ENCODE assay signal across 8 cellular contexts in the genomic region with DNA sequence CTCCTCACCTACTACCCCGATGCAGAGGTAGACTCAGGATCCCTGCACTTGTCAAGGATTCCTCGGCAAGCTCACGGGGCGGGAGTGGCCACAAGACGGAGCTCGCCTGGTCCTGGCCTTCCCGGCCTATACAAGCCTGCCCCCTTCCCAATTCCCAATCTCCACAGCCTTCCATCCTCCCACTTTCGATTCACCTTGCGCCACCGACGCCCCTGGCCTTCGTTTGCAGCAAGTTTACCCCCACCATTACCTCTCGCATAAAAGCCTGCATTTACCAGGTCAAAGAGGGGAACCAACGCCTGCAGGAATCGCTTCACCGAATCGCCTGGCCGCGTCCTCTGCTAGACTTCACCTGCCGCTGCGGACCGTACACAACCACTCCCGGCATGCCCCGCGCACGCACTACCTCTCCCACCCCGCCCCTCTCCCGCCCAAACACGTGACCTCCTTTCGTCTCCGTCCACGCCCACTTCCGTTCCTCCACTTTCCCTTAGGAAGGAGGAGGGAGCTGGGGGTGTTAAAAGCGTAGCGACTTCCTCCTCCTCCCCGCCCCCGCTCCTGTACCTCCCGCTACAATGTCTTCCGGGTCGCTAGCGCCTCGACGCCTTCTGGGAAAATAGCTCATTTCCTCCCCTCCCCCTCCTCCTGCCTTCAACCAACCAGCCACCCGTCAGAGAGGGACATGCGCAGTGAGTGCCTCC. TPM values are rescaled to one million over a fixed set of nuclear protein-coding genes. Genes with fewer than 3 reads are reported as not detected.
DNase-seq lines count a peak whose midpoint lies in the region; ATAC-seq and TF ChIP-seq lines count a peak whose summit lies in the region.

A gene (minus strand): TSS at position 380 of the 701 bp plus-strand sequence. CDS start 44,779 bp downstream, outside the sequence.

- H3K9me3 ChIP-seq in adrenal gland (replicated peaks in 1 of 3) (no peaks in the 10 kb centered on the region), heart right ventricle (no peaks in the 10 kb centered on the region), upper lobe of left lung (no peaks in the 10 kb centered on the region)

- TF ChIP-seq CTCF in GM13976 (IDR thresholded peaks at IDR 0.05; ENCODE audit: borderline replicate concordance, control extremely low read depth, extremely low read depth, insufficient read depth, missing control alignments), result peak; percentile 27
- peak; percentile 28 to 49 (median 44) for TF ChIP-seq CTCF in adrenal gland (IDR thresholded peaks at IDR 0.05)
- peak in 8 of 9 donors; percentile 13 to 62 (median 36) for TF ChIP-seq CTCF in heart right ventricle (IDR thresholded peaks at IDR 0.05)
- peak in 4 of 6 experiments; percentile 13 to 55 (median 32) for TF ChIP-seq CTCF in upper lobe of left lung (IDR thresholded peaks at IDR 0.05)

- TF ChIP-seq EP300 in upper lobe of left lung (IDR thresholded peaks at IDR 0.05), result peak in 2 of 4 donors; percentile 46 to 88

- TF ChIP-seq POLR2A in adrenal gland (IDR thresholded peaks at IDR 0.05) (peak; percentile 34 to 77), upper lobe of left lung (IDR thresholded peaks at IDR 0.05) (peak in 3 of 4 donors; percentile 48 to 73 (median 60))

- H3K27me3 ChIP-seq in adrenal gland (no peaks in the 10 kb centered on the region), heart right ventricle (no peaks in the 10 kb centered on the region), upper lobe of left lung (no peaks in the 10 kb centered on the region)

- in situ Hi-C loops in GM13976 (cut with MboI; ENCODE audit: low sequenced_read_pairs, unreplicated experiment), result no loop called here

- intact Hi-C loops in adrenal gland (cut with DNase I), result no loop called here
- intact Hi-C loops in heart right ventricle (cut with DNase I), result no loop called here
- intact Hi-C loops in posterior cingulate gyrus (cut with DNase I), result loop anchor here (5.0 to 10.0 kb wide), 3 partner anchors 82 to 854 kb away; a partner anchor contains a TSS

- H3K27ac ChIP-seq in adrenal gland, result peak within 1 kb of the TSS; percentile 88 to 98 (median 95)
- H3K27ac ChIP-seq in heart right ventricle, result peak within 1 kb of the TSS; percentile 14 to 97 (median 94)
- peak within 1 kb of the TSS; percentile 93 to 98 (median 95) for H3K27ac ChIP-seq in upper lobe of left lung

- WGBS in adrenal gland, 4 donors, result 0 to 1% (median 0%) methylated on average over 24 to 45 of the region's 45 CpGs
- 0 to 1% methylated on average over 45 of the region's 45 CpGs for WGBS in heart right ventricle, 2 donors
- WGBS in upper lobe of left lung, 2 donors, result 1% methylated on average over 43 to 45 of the region's 45 CpGs

- H3K36me3 ChIP-seq in adrenal gland (replicated peaks in 1 of 2), result no peaks in the 10 kb centered on the region
- peaks cover 0 to 5% (median 0%) of the 10 kb centered on the region in 9 donors for H3K36me3 ChIP-seq in heart right ventricle
- no peaks in the 10 kb centered on the region for H3K36me3 ChIP-seq in upper lobe of left lung

- H3K4me3 ChIP-seq in adrenal gland (peak within 1 kb of the TSS; percentile 65 to 79 (median 73)), heart right ventricle (peak within 1 kb of the TSS; percentile 70 to 99 (median 84)), upper lobe of left lung (peak within 1 kb of the TSS; percentile 73 to 89 (median 85))

- H3K4me1 ChIP-seq in adrenal gland (replicated peaks in 1 of 2), result peaks cover 15 to 55% of the 10 kb centered on the region in 2 donors
- peaks cover 3 to 59% (median 45%) of the 10 kb centered on the region in 9 donors for H3K4me1 ChIP-seq in heart right ventricle
- H3K4me1 ChIP-seq in upper lobe of left lung, result peaks cover 29 to 41% (median 35%) of the 10 kb centered on the region in 4 donors

- DNase-seq in GM13976 (ENCODE audit: low spot score), result peak; percentile 87
- DNase-seq in NCI-H146 (lab: John Stamatoyannopoulos, UW), result peak; percentile 99
- DNase-seq in T-helper 1 cell, result peak; percentile 94 to 99 (median 97)
- peak; percentile 98 to 100 (median 99) for DNase-seq in adrenal gland
- peak; percentile 96 to 100 for DNase-seq in heart right ventricle
- peak; percentile 94 to 99 (median 96) for DNase-seq in posterior cingulate gyrus
- DNase-seq in upper lobe of left lung, result peak; percentile 92 to 99

- ATAC-seq in HG02870 (IDR thresholded peaks at IDR 0.05; ENCODE audit: unreplicated experiment) (peak; percentile 73), heart right ventricle (peak; percentile 97 to 99 (median 98)), upper lobe of left lung (ENCODE audit: low FRiP score in 2 of 2) (peak; percentile 98 to 100)

RNA-seq across cellular contexts. Expression of the gene that starts here (rescaled TPM):
- 10 to 100 TPM; 19.4 to 87.7 (median 39.6) TPM for total RNA-seq in adrenal gland
- 10 to 100 TPM in 1 of 3 donors, 1 to 10 TPM in 2; 7.5 to 56.9 (median 8.8) TPM for polyA plus RNA-seq in adrenal gland
- 10 to 100 TPM; 33.8 to 51.7 (median 39.2) TPM for total RNA-seq in heart right ventricle
- polyA plus RNA-seq in heart right ventricle, result 10 to 100 TPM in 1 of 2 donors, 1 to 10 TPM in 1; 8.4 to 13.5 TPM
- total RNA-seq in upper lobe of left lung, result 10 to 100 TPM; 21.9 to 48.5 (median 27.9) TPM

Comparison
In these comparisons a context has a peak if more than half of its experiments do, and no peak if none do; other contexts are left out.
1. Peak in every context shown above with its lines: DNase-seq, ATAC-seq, H3K4me3 ChIP-seq and H3K27ac ChIP-seq.